21 cellular contexts compared by ENCODE assay signal in the genomic region with DNA sequence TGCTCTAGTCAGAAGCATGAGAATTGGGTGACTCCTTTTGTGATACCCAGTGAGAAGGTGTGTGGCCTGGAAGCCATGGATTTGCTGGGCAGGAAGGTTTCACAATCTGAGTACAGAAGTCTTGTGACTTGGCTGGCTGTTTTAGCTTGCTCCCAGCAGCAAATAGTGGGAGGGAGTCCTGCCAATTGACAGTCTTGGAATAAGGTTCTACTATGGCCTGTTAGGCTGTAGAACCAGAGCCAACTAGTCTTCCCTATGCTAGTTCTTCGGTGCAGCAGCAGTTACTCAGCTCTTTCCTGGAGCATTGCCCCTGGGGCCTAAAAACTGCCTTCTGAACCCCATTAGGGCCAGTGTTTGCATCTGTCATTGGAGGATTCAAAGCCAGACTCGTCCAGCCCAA.
DNase-seq lines count a peak whose midpoint lies in the region; ATAC-seq and TF ChIP-seq lines count a peak whose summit lies in the region.
"Had no signal": no experiment of that assay in that cellular context is flagged by ENCODE, and none has a peak within 500 bp of the region (broad histone marks: within the 10 kb centered on the region; RNA-seq: fewer than 3 reads in every experiment).

No MANE protein-coding gene starts in this region.

- H3K27ac ChIP-seq in SU-DHL-6 (ENCODE audit: low read depth, low read length) (no peak overlapping the region), osteoblast (ENCODE audit: low read depth, low read length) (no peak overlapping the region), upper lobe of left lung (no peak overlapping the region), heart right ventricle (no peak overlapping the region)
- H3K27ac ChIP-seq: SJSA1 had no signal

- DNase-seq in fibroblast of peridontal ligament (ENCODE audit: extremely low read depth), result peak; percentile 58
- DNase-seq in osteoblast (ENCODE audit: insufficient read length, low spot score, missing footprints), result no peak
- DNase-seq in upper lobe of left lung, result no peak
- no peak for DNase-seq in heart right ventricle
- DNase-seq in GDM1 (lab: John Stamatoyannopoulos, UW), result no peak
- DNase-seq: C1 segment of cervical spinal cord; Caco-2; CD8-positive, alpha-beta T cell; EL; GF-D8; MM.1S; NCI-H2029 treated with DMSO at 0.1 percent for 48 hours; NCI-H2227 treated with DMSO at 0.1 percent for 48 hours; NCI-H526 treated with DMSO at 0.1 percent for 48 hours; Right ventricle myocardium superior; RPMI8226 had no signal

- ATAC-seq in GM21825 (IDR thresholded peaks at IDR 0.05; ENCODE audit: unreplicated experiment) (no peak), upper lobe of left lung (ENCODE audit: low FRiP score in 2 of 2) (no peak), heart right ventricle (no peak)
- ATAC-seq: CD8-positive, alpha-beta T cell; HepG2; K562 had no signal

- no peaks in the 10 kb centered on the region for H3K4me1 ChIP-seq in osteoblast (ENCODE audit: insufficient read depth, low read length)
- H3K4me1 ChIP-seq in upper lobe of left lung, result no peaks in the 10 kb centered on the region
- no peaks in the 10 kb centered on the region for H3K4me1 ChIP-seq in heart right ventricle
- H3K4me1 ChIP-seq: Caco-2, SJSA1 had no signal

- intact Hi-C loops in heart right ventricle (cut with DNase I), result no loop called here

- no peaks in the 10 kb centered on the region for H3K9me2 ChIP-seq in SU-DHL-6 (replicated peaks; ENCODE audit: insufficient read depth, low read length)

- no peaks in the 10 kb centered on the region for H3F3A ChIP-seq in SU-DHL-6 (ENCODE audit: insufficient read depth)

- peak overlapping the region; percentile 58 for H2AFZ ChIP-seq in SU-DHL-6 (ENCODE audit: low read depth, low read length, severe bottlenecking)
- peak overlapping the region; percentile 43 for H2AFZ ChIP-seq in osteoblast (ENCODE audit: low read length)

- TF ChIP-seq EP300 in upper lobe of left lung (IDR thresholded peaks at IDR 0.05), result no peak

- TF ChIP-seq CTCF in SU-DHL-6 (IDR thresholded peaks at IDR 0.05; ENCODE audit: insufficient read depth, low read length, poor library complexity, severe bottlenecking) (no peak), osteoblast (IDR thresholded peaks at IDR 0.05; ENCODE audit: extremely low read depth, low read depth, low read length) (no peak), upper lobe of left lung (IDR thresholded peaks at IDR 0.05) (no peak), heart right ventricle (IDR thresholded peaks at IDR 0.05) (no peak)

- H3K4me3 ChIP-seq in SU-DHL-6 (ENCODE audit: insufficient read depth, low read length, poor library complexity, severe bottlenecking) (no peak overlapping the region), osteoblast (ENCODE audit: insufficient read depth, low read length) (no peak overlapping the region), upper lobe of left lung (no peak overlapping the region), heart right ventricle (no peak overlapping the region)
- H3K4me3 ChIP-seq: K562, SJSA1 had no signal

- H3K79me2 ChIP-seq in SU-DHL-6 (ENCODE audit: insufficient read depth, low read length) (no peaks in the 10 kb centered on the region), osteoblast (ENCODE audit: insufficient read depth, low read length) (no peaks in the 10 kb centered on the region)

- no peaks in the 10 kb centered on the region for H3K9me3 ChIP-seq in SU-DHL-6 (ENCODE audit: insufficient read depth, low read length)
- no peaks in the 10 kb centered on the region for H3K9me3 ChIP-seq in osteoblast (ENCODE audit: low read depth, low read length)
- H3K9me3 ChIP-seq in upper lobe of left lung, result no peaks in the 10 kb centered on the region
- H3K9me3 ChIP-seq in heart right ventricle, result peaks cover 0 to 7% (median 0%) of the 10 kb centered on the region in 11 donors
- H3K9me3 ChIP-seq: Caco-2, SJSA1 had no signal

- H3K36me3 ChIP-seq in SU-DHL-6 (ENCODE audit: low read length), result no peaks in the 10 kb centered on the region
- no peaks in the 10 kb centered on the region for H3K36me3 ChIP-seq in osteoblast (ENCODE audit: insufficient read depth, low read length)
- H3K36me3 ChIP-seq in upper lobe of left lung, result no peaks in the 10 kb centered on the region
- no peaks in the 10 kb centered on the region for H3K36me3 ChIP-seq in heart right ventricle
- H3K36me3 ChIP-seq: SJSA1 had no signal

- TF ChIP-seq POLR2A in upper lobe of left lung (IDR thresholded peaks at IDR 0.05), result no peak

- WGBS in upper lobe of left lung, 2 donors, result 70 to 79% methylated on average over 2 of the region's 2 CpGs
- WGBS in heart right ventricle, 2 donors, result 60 to 61% methylated on average over 2 of the region's 2 CpGs

- no peak overlapping the region for H3K9ac ChIP-seq in SU-DHL-6 (ENCODE audit: low read length)

- no peaks in the 10 kb centered on the region for H4K20me1 ChIP-seq in SU-DHL-6 (ENCODE audit: low read depth, low read length)
- H4K20me1 ChIP-seq in osteoblast (ENCODE audit: insufficient read depth, low read length), result no peaks in the 10 kb centered on the region

- no peak overlapping the region for H3K4me2 ChIP-seq in SU-DHL-6 (ENCODE audit: low read depth, low read length, poor library complexity, severe bottlenecking)
- H3K4me2 ChIP-seq in osteoblast (ENCODE audit: insufficient read depth, low read length), result no peak overlapping the region

- no peaks in the 10 kb centered on the region for H3K27me3 ChIP-seq in SU-DHL-6 (ENCODE audit: low read length)
- H3K27me3 ChIP-seq in osteoblast (ENCODE audit: insufficient read depth, low read length), result no peaks in the 10 kb centered on the region
- H3K27me3 ChIP-seq in upper lobe of left lung, result no peaks in the 10 kb centered on the region
- H3K27me3 ChIP-seq in heart right ventricle, result no peaks in the 10 kb centered on the region
- H3K27me3 ChIP-seq: SJSA1 had no signal
